Comparison of ENCODE assay signal across 1 cellular context in the genomic region with DNA sequence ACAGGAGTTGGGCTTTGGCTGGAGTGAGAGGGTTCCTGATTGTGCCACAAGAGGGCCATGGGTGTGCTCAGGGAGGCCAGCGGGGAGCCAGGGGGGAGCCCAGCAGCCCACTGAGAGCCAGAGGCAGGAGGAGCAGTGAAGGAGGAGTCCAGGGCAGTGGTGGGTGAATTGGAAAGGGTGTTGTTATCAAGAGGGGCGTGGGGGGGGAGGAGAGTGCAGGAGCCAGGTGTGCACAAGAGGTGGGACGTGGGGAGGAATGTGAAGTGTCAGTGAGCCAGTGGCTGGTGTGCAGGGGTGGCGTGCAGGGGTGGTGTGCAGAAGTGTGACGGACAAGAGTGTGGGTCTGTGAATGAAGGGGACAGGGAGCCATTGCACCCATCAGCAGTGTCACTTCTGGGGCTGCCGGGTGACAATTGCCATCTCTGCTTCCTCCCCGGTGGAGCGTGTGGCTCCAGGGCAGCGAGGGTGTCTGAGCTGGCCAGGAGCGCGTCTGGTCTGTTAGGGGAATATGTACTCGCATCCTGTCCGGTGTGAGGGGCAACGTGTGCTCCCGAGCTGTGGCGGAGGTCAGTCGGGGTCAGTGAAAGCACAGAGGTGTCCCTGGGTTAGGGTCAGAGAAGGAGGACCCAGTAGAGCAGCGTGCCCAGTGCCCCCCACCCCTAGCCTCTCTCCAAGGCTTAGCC.
TF ChIP-seq lines count a peak whose summit lies in the region.

No MANE protein-coding gene starts in this region.

TF ChIP-seq in endothelial cell of umbilical vein, 7 proteins besides CTCF, POLR2A, EP300 and RAD21 (continued from another document):
- TF ChIP-seq, protein P1, sequence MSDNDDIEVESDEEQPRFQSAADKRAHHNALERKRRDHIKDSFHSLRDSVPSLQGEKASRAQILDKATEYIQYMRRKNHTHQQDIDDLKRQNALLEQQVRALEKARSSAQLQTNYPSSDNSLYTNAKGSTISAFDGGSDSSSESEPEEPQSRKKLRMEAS (IDR thresholded peaks at IDR 0.05; ENCODE audit: insufficient read depth, insufficient read length) = no peak
- no peak for TF ChIP-seq MYC (IDR thresholded peaks at IDR 0.05; ENCODE audit: low read depth, low read length)
- no peak for TF ChIP-seq FOS (IDR thresholded peaks at IDR 0.05; ENCODE audit: borderline replicate concordance, insufficient read depth, low read length)
- TF ChIP-seq GATA2 (IDR thresholded peaks at IDR 0.05; ENCODE audit: insufficient read depth, insufficient read length, low read depth, low read length) = no peak
- no peak for TF ChIP-seq POLR2AphosphoS5 (IDR thresholded peaks at IDR 0.05; ENCODE audit: insufficient read depth, low read depth, low read length)
